Comparison of ENCODE assay signal across 17 cellular contexts in genomic region chr7:140160308-140160707, GRCh38. TPM values are rescaled to one million over a fixed set of nuclear protein-coding genes. Genes with fewer than 3 reads are reported as not detected.
A peak's percentile ranks its signal among the peaks of the same experiment; 100 is the strongest.
DNase-seq lines count a peak whose midpoint lies in the region; ATAC-seq, FAIRE-seq and TF ChIP-seq lines count a peak whose summit lies in the region.
"Had no signal": no experiment of that assay in that cellular context is flagged by ENCODE, and none has a peak within 500 bp of the region (broad histone marks: within the 10 kb centered on the region; RNA-seq: fewer than 3 reads in every experiment).

No MANE protein-coding gene starts in this region.

- intact Hi-C loops in left cardiac atrium (cut with DNase I) (no loop called here), left lung (cut with DNase I) (no loop called here)

- H3K27ac ChIP-seq in cardiac muscle cell (peak overlapping the region; percentile 71), left lung (no peak overlapping the region)
- H3K27ac ChIP-seq: body of pancreas, lower lobe of right lung, PC-9, spleen had no signal

- H3K4me1 ChIP-seq in cardiac muscle cell (ENCODE audit: low read depth) = peaks cover 31% of the 10 kb centered on the region
- peaks cover 0 to 41% of the 10 kb centered on the region in 2 donors for H3K4me1 ChIP-seq in left lung

- H3K27me3 ChIP-seq in cardiac muscle cell = no peaks in the 10 kb centered on the region
- no peaks in the 10 kb centered on the region for H3K27me3 ChIP-seq in left lung
- H3K27me3 ChIP-seq: body of pancreas, spleen had no signal

- FAIRE-seq in GM19239 (lab: Jason Lieb, UNC) = no peak
- FAIRE-seq: H1 had no signal

- peak overlapping the region; percentile 21 for H3K4me3 Mint-ChIP-seq in stimulated activated effector memory CD8-positive, alpha-beta T cell treated with anti-CD3 and anti-CD28 coated beads, Interleukin-12 subunit alpha, Interleukin-12 subunit beta, amount 100 ng/mL, for 72 hours
- H3K4me3 Mint-ChIP-seq: activated T-cell treated with anti-CD3 and anti-CD28 coated beads, Interleukin-2, amount 50 U/mL, for 4 hours had no signal

- H3K9me3 ChIP-seq in cardiac muscle cell (ENCODE audit: low read depth) = no peaks in the 10 kb centered on the region
- H3K9me3 ChIP-seq in left lung = no peaks in the 10 kb centered on the region
- H3K9me3 ChIP-seq: body of pancreas, lower lobe of right lung, spleen had no signal

- H3K36me3 ChIP-seq in cardiac muscle cell (no peaks in the 10 kb centered on the region), left lung (no peaks in the 10 kb centered on the region)
- H3K36me3 ChIP-seq: lower lobe of right lung had no signal

- H3K4me1 Mint-ChIP-seq in stimulated activated effector memory CD8-positive, alpha-beta T cell treated with anti-CD3 and anti-CD28 coated beads, Interleukin-12 subunit alpha, Interleukin-12 subunit beta, amount 100 ng/mL, for 72 hours = peaks cover 70% of the 10 kb centered on the region

- TF ChIP-seq POLR2A in NB4 (IDR thresholded peaks at IDR 0.05; ENCODE audit: extremely low read depth, insufficient read length) = no peak

- no peak for ATAC-seq in left cardiac atrium
- ATAC-seq in stimulated activated effector memory CD8-positive, alpha-beta T cell treated with anti-CD3 and anti-CD28 coated beads, Interleukin-12 subunit alpha, Interleukin-12 subunit beta, amount 100 ng/mL, for 72 hours = no peak
- ATAC-seq in left lung = no peak
- ATAC-seq: activated T-cell treated with anti-CD3 and anti-CD28 coated beads, Interleukin-2, amount 50 U/mL, for 4 hours; body of pancreas; lower lobe of right lung had no signal

- DNase-seq in cardiac muscle cell (ENCODE audit: low read depth in 1 of 2, low spot score in 1 of 2) = peak in 1 of 2 donors; percentile 22
- no peak for DNase-seq in left cardiac atrium
- peak; percentile 34 for DNase-seq in NB4 (ENCODE audit: low read depth)
- peak; percentile 32 for DNase-seq in iPS-NIHi11 (ENCODE audit: low spot score)
- DNase-seq in stimulated activated effector memory CD8-positive, alpha-beta T cell treated with anti-CD3 and anti-CD28 coated beads, Interleukin-12 subunit alpha, Interleukin-12 subunit beta, amount 100 ng/mL, for 72 hours (ENCODE audit: low spot score in 2 of 2) = no peak
- DNase-seq in left lung = no peak
- no peak for DNase-seq in H4 (ENCODE audit: low spot score)
- DNase-seq in GM19239 (ENCODE audit: insufficient read length, low spot score) = no peak
- DNase-seq: activated T-cell treated with anti-CD3 and anti-CD28 coated beads, Interleukin-2, amount 50 U/mL, for 4 hours; body of pancreas; dermis blood vessel endothelial cell; Karpas-422; lower lobe of right lung; NCI-H1436 treated with DMSO at 0.1 percent for 48 hours; PC-9; spleen had no signal

- H3K36me3 Mint-ChIP-seq in stimulated activated effector memory CD8-positive, alpha-beta T cell treated with anti-CD3 and anti-CD28 coated beads, Interleukin-12 subunit alpha, Interleukin-12 subunit beta, amount 100 ng/mL, for 72 hours = peaks cover 40% of the 10 kb centered on the region

- peak overlapping the region; percentile 67 for H3K27ac Mint-ChIP-seq in stimulated activated effector memory CD8-positive, alpha-beta T cell treated with anti-CD3 and anti-CD28 coated beads, Interleukin-12 subunit alpha, Interleukin-12 subunit beta, amount 100 ng/mL, for 72 hours

- H3K9me3 Mint-ChIP-seq in stimulated activated effector memory CD8-positive, alpha-beta T cell treated with anti-CD3 and anti-CD28 coated beads, Interleukin-12 subunit alpha, Interleukin-12 subunit beta, amount 100 ng/mL, for 72 hours = no peaks in the 10 kb centered on the region
- H3K9me3 Mint-ChIP-seq: activated T-cell treated with anti-CD3 and anti-CD28 coated beads, Interleukin-2, amount 50 U/mL, for 4 hours had no signal

- TF ChIP-seq CTCF in cardiac muscle cell (IDR thresholded peaks at IDR 0.05; ENCODE audit: low read depth, low read length) = no peak
- no peak for TF ChIP-seq CTCF in NB4 (IDR thresholded peaks at IDR 0.05; ENCODE audit: low read depth, low read length)
- TF ChIP-seq CTCF in left lung (IDR thresholded peaks at IDR 0.05) = no peak

- H3K4me3 ChIP-seq in cardiac muscle cell (no peak overlapping the region), NB4 (ENCODE audit: low read depth, low read length) (no peak overlapping the region), left lung (no peak overlapping the region)
- H3K4me3 ChIP-seq: body of pancreas, lower lobe of right lung, PC-9, spleen had no signal

RNA-seq across cellular contexts. Expression of gene KDM7A, which starts 16.5 kb away (rescaled TPM):
- total RNA-seq in cardiac muscle cell (7.5 and 7.8 TPM in 2 replicates), left cardiac atrium (10 to 100 TPM in 1 of 2 donors, 1 to 10 TPM in 1; 9.0 to 12.7 TPM), left lung (10 to 100 TPM; 13.2 to 20.0 TPM)
- polyA plus RNA-seq in cardiac muscle cell = 1.9 and 3.0 TPM in 2 replicates
- 0.49 and 1.0 TPM in 2 replicates for total RNA-seq in H4 (2014; rRNA removed; shearing (Covaris generic))

Comparison
In these comparisons a context has a peak if more than half of its experiments do, and no peak if none do; other contexts are left out.
1. DNase-seq: peak in NB4 (single experiment) and iPS-NIHi11 (single experiment); none in left cardiac atrium (single experiment), stimulated activated effector memory CD8-positive, alpha-beta T cell treated with anti-CD3 and anti-CD28 coated beads, Interleukin-12 subunit alpha, Interleukin-12 subunit beta, amount 100 ng/mL, for 72 hours (0 of 2), left lung (0 of 2), H4 (single experiment) and GM19239 (single experiment).